ENCODE assay signal across 22 cellular contexts in the genomic region with DNA sequence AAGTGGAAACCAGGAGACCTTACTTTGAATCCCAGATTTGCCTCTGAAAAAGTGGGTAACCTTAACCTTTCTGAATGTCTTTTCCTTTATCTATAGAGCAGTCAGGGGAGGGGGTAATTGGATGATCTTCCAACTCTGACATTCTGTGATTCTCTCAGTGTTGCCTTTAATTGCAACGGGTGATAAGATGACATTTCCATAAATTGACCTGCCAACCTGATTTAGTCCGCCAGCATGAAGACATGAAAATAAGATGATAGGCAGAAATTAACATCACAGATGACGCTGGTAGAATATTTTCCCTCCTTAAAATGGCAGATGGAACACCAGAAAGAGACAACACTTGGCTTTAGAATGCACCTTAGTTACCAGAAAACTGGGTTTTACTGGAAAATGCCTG.
"Had no signal": no experiment of that assay in that cellular context is flagged by ENCODE, and none has a peak within 500 bp of the region (broad histone marks: within the 10 kb centered on the region; RNA-seq: fewer than 3 reads in every experiment).

No MANE protein-coding gene starts in this region.

- ATAC-seq: K562, SK-N-SH treated with all-trans-retinoic acid at 6 μM for 48 hours had no signal

- H3K36me3 Mint-ChIP-seq: IgD-negative memory B cell had no signal

- H3K27ac Mint-ChIP-seq: IgD-negative memory B cell had no signal

- H3K27me3 Mint-ChIP-seq: IgD-negative memory B cell had no signal

- H3K4me3 Mint-ChIP-seq: IgD-negative memory B cell had no signal

- H3K4me1 Mint-ChIP-seq: IgD-negative memory B cell had no signal

- H3K4me3 ChIP-seq: K562, SJCRH30 had no signal

- H3K36me3 ChIP-seq: SJCRH30 had no signal

- FAIRE-seq: K562, RCC 7860 had no signal

- H3K9me3 ChIP-seq: SJCRH30 had no signal

- H3K9ac ChIP-seq: KMS-11 had no signal

- H3K4me2 ChIP-seq: KMS-11 had no signal

- DNase-seq: Kasumi-1, MM.1S, NCI-H1092 treated with DMSO at 0.1 percent for 48 hours, NCI-H1436, NCI-H187, NCI-H2029, NCI-H2081 treated with DMSO at 0.1 percent for 48 hours, NCI-H2171, NCI-H226, NCI-H446, NCI-H510A, NCI-H524 treated with DMSO at 0.1 percent for 48 hours, NCI-H69, NCI-H774, RPMI8226, SHP77 treated with DMSO at 0.1 percent for 48 hours, SJCRH30 had no signal

- H3K27ac ChIP-seq: KMS-11, SJCRH30 had no signal

- H3K27me3 ChIP-seq: SJCRH30 had no signal

- H3K4me1 ChIP-seq: SJCRH30 had no signal
